In the genomic region with DNA sequence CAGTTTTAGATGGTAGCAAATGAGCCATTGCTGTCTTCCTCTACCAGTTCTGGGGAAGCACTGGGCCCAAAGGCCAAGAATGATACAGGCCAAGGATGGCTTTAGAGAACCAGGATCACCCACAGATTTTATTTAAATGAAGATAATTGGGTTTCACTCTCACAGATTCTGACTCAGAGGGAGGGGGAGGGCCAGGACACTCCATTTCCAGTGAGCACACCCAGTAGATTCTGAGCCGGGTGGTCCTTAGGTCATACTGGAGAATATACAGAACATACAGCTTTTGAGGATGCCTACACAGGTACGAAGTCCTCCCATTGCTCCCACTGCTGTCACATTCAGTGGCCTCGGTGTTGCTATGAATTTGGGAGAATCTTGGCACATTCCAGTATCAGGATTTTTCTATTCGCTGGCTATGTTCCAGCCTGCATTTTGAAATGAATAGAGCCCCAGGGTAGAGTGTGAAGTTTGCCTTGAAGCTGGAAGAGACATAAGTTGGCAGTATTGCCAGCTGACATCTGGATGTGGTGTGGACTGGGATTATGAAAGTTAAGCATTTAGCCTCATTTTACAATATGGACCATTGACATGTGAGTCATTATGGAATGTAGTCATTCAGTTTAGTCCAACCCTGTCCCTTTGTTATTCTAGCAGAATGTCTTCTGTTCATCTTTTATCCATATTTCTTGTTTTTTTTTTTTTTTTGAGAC, we compare ENCODE assay signal across 16 cellular contexts. TPM values are rescaled to one million over a fixed set of nuclear protein-coding genes. Genes with fewer than 3 reads are reported as not detected.
DNase-seq lines count a peak whose midpoint lies in the region; ATAC-seq and TF ChIP-seq lines count a peak whose summit lies in the region.
"Had no signal": no experiment of that assay in that cellular context is flagged by ENCODE, and none has a peak within 500 bp of the region (broad histone marks: within the 10 kb centered on the region; RNA-seq: fewer than 3 reads in every experiment).

No MANE protein-coding gene starts in this region.

- H3K4me1 Mint-ChIP-seq in HFFc6 (ENCODE audit: low read depth): peaks cover 71% of the 10 kb centered on the region
- H3K4me1 Mint-ChIP-seq in activated CD4-positive, alpha-beta T cell treated with anti-CD3 and anti-CD28 coated beads for 36 hours: peaks cover 2% of the 10 kb centered on the region

- no peak for TF ChIP-seq CTCF in AG09309 (IDR thresholded peaks at IDR 0.05; ENCODE audit: control insufficient read depth, insufficient read depth, low read depth, low read length, missing control alignments)
- TF ChIP-seq CTCF in HFFc6 (IDR thresholded peaks at IDR 0.05): no peak
- TF ChIP-seq CTCF in fibroblast of villous mesenchyme (IDR thresholded peaks at IDR 0.05; ENCODE audit: insufficient read depth, low read depth, low read length): no peak

- no peaks in the 10 kb centered on the region for H3K9me3 ChIP-seq in adipocyte (ENCODE audit: control insufficient read depth, low read length)

- H3K27me3 Mint-ChIP-seq in HFFc6 (ENCODE audit: insufficient read depth): peaks cover 3% of the 10 kb centered on the region
- no peaks in the 10 kb centered on the region for H3K27me3 Mint-ChIP-seq in activated CD4-positive, alpha-beta T cell treated with anti-CD3 and anti-CD28 coated beads for 36 hours
- H3K27me3 Mint-ChIP-seq: activated CD4-positive, alpha-beta memory T cell treated with anti-CD3 and anti-CD28 coated beads for 36 hours; memory B cell had no signal

- POLR2A ChIA-PET in activated CD4-positive, alpha-beta T cell treated with anti-CD3 and anti-CD28 coated beads for 36 hours (lab: Charles Lee): no interaction called here

- no peak overlapping the region for H3K4me3 Mint-ChIP-seq in HFFc6
- H3K4me3 Mint-ChIP-seq in activated CD4-positive, alpha-beta T cell treated with anti-CD3 and anti-CD28 coated beads for 36 hours: no peak overlapping the region
- H3K4me3 Mint-ChIP-seq: activated CD4-positive, alpha-beta memory T cell treated with anti-CD3 and anti-CD28 coated beads for 36 hours; memory B cell had no signal

- no peaks in the 10 kb centered on the region for H3K9me3 Mint-ChIP-seq in HFFc6
- H3K9me3 Mint-ChIP-seq in activated CD4-positive, alpha-beta T cell treated with anti-CD3 and anti-CD28 coated beads for 36 hours (ENCODE audit: low read depth): no peaks in the 10 kb centered on the region
- H3K9me3 Mint-ChIP-seq: activated CD4-positive, alpha-beta memory T cell treated with anti-CD3 and anti-CD28 coated beads for 36 hours; memory B cell had no signal

- H3K36me3 Mint-ChIP-seq in HFFc6 (ENCODE audit: low read depth): no peaks in the 10 kb centered on the region
- H3K36me3 Mint-ChIP-seq in activated CD4-positive, alpha-beta T cell treated with anti-CD3 and anti-CD28 coated beads for 36 hours (ENCODE audit: low read depth): no peaks in the 10 kb centered on the region
- H3K36me3 Mint-ChIP-seq: activated CD4-positive, alpha-beta memory T cell treated with anti-CD3 and anti-CD28 coated beads for 36 hours had no signal

- no peaks in the 10 kb centered on the region for H3K36me3 ChIP-seq in adipocyte (ENCODE audit: control insufficient read depth, insufficient read depth, low read length, severe bottlenecking)

- no peak overlapping the region for H3K9ac ChIP-seq in adipocyte (ENCODE audit: low read length)

- H3K27ac Mint-ChIP-seq in HFFc6: peak overlapping the region; percentile 44; the same call in 1 of the 2 replicates
- H3K27ac Mint-ChIP-seq in activated CD4-positive, alpha-beta T cell treated with anti-CD3 and anti-CD28 coated beads for 36 hours: no peak overlapping the region
- H3K27ac Mint-ChIP-seq: activated CD4-positive, alpha-beta memory T cell treated with anti-CD3 and anti-CD28 coated beads for 36 hours; memory B cell had no signal

- CTCF ChIA-PET in activated CD4-positive, alpha-beta T cell treated with anti-CD3 and anti-CD28 coated beads for 36 hours (lab: Charles Lee): interaction anchor here (1.0 kb wide), 1 partner anchor 26 kb away, joined by 3 read pairs; no protein-coding TSS in a partner anchor

- H3K4me1 ChIP-seq in adipocyte (ENCODE audit: control insufficient read depth, insufficient read depth, low read length): peaks cover 35% of the 10 kb centered on the region

- ATAC-seq in activated CD4-positive, alpha-beta T cell treated with anti-CD3 and anti-CD28 coated beads for 36 hours: no peak
- ATAC-seq in left ventricle myocardium superior (no peak), GM19324 (IDR thresholded peaks at IDR 0.05; ENCODE audit: low FRiP score, unreplicated experiment) (no peak)

- H3K4me3 ChIP-seq in AG09309 (ENCODE audit: control insufficient read depth, low read depth, low read length): no peak overlapping the region
- peak overlapping the region; percentile 42 for H3K4me3 ChIP-seq in adipocyte (ENCODE audit: low read length)
- no peak overlapping the region for H3K4me3 ChIP-seq in fibroblast of villous mesenchyme (ENCODE audit: low read depth, low read length)
- H3K4me3 ChIP-seq: PC-9 had no signal

- intact Hi-C loops in activated CD4-positive, alpha-beta T cell treated with anti-CD3 and anti-CD28 coated beads for 36 hours (cut with DNase I, micrococcal nuclease): no loop called here
- intact Hi-C loops in left ventricle myocardium superior (cut with micrococcal nuclease): no loop called here

- DNase-seq in AG09309 (ENCODE audit: low read depth) (peak; percentile 78), HFFc6 (peak; percentile 75), adipocyte (ENCODE audit: low read depth) (peak; percentile 79), fibroblast of villous mesenchyme (ENCODE audit: low read depth) (peak; percentile 28), mesenteric fat pad (ENCODE audit: low spot score) (no peak), left ventricle myocardium superior (no peak)
- no peak for DNase-seq in activated CD4-positive, alpha-beta T cell treated with anti-CD3 and anti-CD28 coated beads for 36 hours
- DNase-seq: activated CD4-positive, alpha-beta memory T cell treated with anti-CD3 and anti-CD28 coated beads for 36 hours; AML-193; GF-D8; glutamatergic neuron; NCI-H1930; NCI-H69; PC-9 had no signal

- H3K27me3 ChIP-seq in adipocyte (replicated peaks; ENCODE audit: control insufficient read depth, insufficient read depth, low read length): no peaks in the 10 kb centered on the region

RNA-seq across cellular contexts. Expression of a gene that starts 45.8 kb away (rescaled TPM):
- 10 to 100 TPM; 10.4 to 12.6 (median 11.1) TPM for total RNA-seq in HFFc6 (2021; fragmentation: NEBNext Ultra II Directional; extraction: Animal tissue kit (Norgen Biotek cat#: 25700))
- total RNA-seq in fibroblast of villous mesenchyme (13.5 and 35.0 TPM in 2 replicates), mesenteric fat pad (12.8 TPM), left ventricle myocardium superior (6.4 TPM)
- total RNA-seq in activated CD4-positive, alpha-beta T cell treated with anti-CD3 and anti-CD28 coated beads for 36 hours: 10 to 100 TPM; 31.1 to 47.5 TPM

RNA-seq across cellular contexts. Expression of a gene that starts 47.0 kb away (rescaled TPM):
- total RNA-seq in HFFc6 (2021; fragmentation: NEBNext Ultra II Directional; extraction: Animal tissue kit (Norgen Biotek cat#: 25700)): 1 to 10 TPM; 6.9 to 8.1 (median 7.4) TPM
- 11.9 and 15.5 TPM in 2 replicates for total RNA-seq in fibroblast of villous mesenchyme
- 1 to 10 TPM; 3.0 to 4.6 TPM for total RNA-seq in activated CD4-positive, alpha-beta T cell treated with anti-CD3 and anti-CD28 coated beads for 36 hours
- 6.7 TPM for total RNA-seq in mesenteric fat pad
- 1.8 TPM for total RNA-seq in left ventricle myocardium superior

Comparison
In these comparisons a context has a peak if more than half of its experiments do, and no peak if none do; other contexts are left out.
1. DNase-seq: peak in AG09309 (single experiment), HFFc6 (single experiment), adipocyte (single experiment) and fibroblast of villous mesenchyme (single experiment); none in activated CD4-positive, alpha-beta T cell treated with anti-CD3 and anti-CD28 coated beads for 36 hours (single experiment), mesenteric fat pad (single experiment) and left ventricle myocardium superior (single experiment).